In the genomic region with DNA sequence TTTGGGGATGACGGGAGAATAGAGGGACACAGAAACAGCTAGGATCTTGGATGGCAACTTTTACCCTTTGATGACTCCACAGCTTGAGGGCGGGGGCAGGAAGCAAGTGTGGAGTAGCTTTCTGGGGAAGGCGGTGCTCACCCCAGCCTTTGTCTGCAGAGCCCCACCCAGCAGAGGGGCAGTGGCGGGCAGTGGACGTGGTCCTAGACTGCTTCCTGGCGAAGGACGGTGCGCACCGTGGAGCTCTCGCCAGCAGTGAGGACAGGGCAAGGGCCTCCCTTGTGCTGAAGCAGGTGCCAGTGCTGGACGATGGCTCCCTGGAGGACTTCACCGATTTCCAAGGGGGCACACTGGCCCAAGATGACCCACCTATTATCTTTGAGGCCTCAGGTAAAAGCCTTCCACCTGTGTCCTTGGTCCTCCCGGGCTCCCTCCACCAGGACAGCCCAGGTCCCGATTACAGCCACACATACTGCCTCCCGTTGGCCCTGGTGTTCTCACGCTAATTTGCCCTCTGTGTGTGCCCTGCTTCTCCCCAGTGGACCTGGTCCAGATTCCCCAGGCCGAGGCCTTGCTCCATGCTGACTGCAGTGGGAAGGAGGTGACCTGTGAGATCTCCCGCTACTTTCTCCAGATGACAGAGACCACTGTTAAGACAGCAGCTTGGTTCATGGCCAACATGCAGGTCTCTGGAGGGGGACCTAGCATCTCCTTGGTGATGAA, we compare ENCODE assay signal across 9 cellular contexts. TPM values are rescaled to one million over a fixed set of nuclear protein-coding genes. Genes with fewer than 3 reads are reported as not detected.
DNase-seq lines count a peak whose midpoint lies in the region; ATAC-seq and TF ChIP-seq lines count a peak whose summit lies in the region.
"Had no signal": no experiment of that assay in that cellular context is flagged by ENCODE, and none has a peak within 500 bp of the region (broad histone marks: within the 10 kb centered on the region; RNA-seq: fewer than 3 reads in every experiment).

No MANE protein-coding gene starts in this region.

- ATAC-seq in stimulated activated memory B cell treated with anti-CD40 and anti-IgM and Interleukin-4, amounts not matched to agents 10 μg/mL and 1 μg/mL and 100 μg/mL, for 72 hours, result no peak
- ATAC-seq in HG03432 (IDR thresholded peaks at IDR 0.05; ENCODE audit: unreplicated experiment) (no peak), GM21737 (IDR thresholded peaks at IDR 0.05; ENCODE audit: unreplicated experiment) (no peak)

- POLR2A ChIA-PET in activated CD4-positive, alpha-beta memory T cell treated with anti-CD3 and anti-CD28 coated beads, Interleukin-2, amount 10 ng/mL, durations not matched to agents 7 days and 5 days (lab: Charles Lee), result interaction anchor here (1.0 to 21.3 kb wide), 13 partner anchors 9 to 130 kb away, joined by 3 to 298 read pairs (median 20); a partner anchor contains a TSS

- H3K36me3 ChIP-seq in right atrium auricular region, result peaks cover 21% of the 10 kb centered on the region

- no peaks in the 10 kb centered on the region for H3K9me3 Mint-ChIP-seq in activated CD4-positive, alpha-beta memory T cell treated with anti-CD3 and anti-CD28 coated beads, Interleukin-2, amount 10 ng/mL, durations not matched to agents 7 days and 5 days
- H3K9me3 Mint-ChIP-seq in stimulated activated memory B cell treated with anti-CD40 and anti-IgM and Interleukin-4, amounts not matched to agents 10 μg/mL and 1 μg/mL and 100 μg/mL, for 72 hours, result no peaks in the 10 kb centered on the region

- H3K27me3 ChIP-seq in right atrium auricular region, result no peaks in the 10 kb centered on the region

- H3K4me1 Mint-ChIP-seq in activated CD4-positive, alpha-beta memory T cell treated with anti-CD3 and anti-CD28 coated beads, Interleukin-2, amount 10 ng/mL, durations not matched to agents 7 days and 5 days, result peaks cover 64% of the 10 kb centered on the region
- peaks cover 64% of the 10 kb centered on the region for H3K4me1 Mint-ChIP-seq in stimulated activated memory B cell treated with anti-CD40 and anti-IgM and Interleukin-4, amounts not matched to agents 10 μg/mL and 1 μg/mL and 100 μg/mL, for 72 hours

- H3K4me1 ChIP-seq in right atrium auricular region, result peaks cover 0 to 30% of the 10 kb centered on the region in 2 donors

- H3K27ac ChIP-seq in right atrium auricular region, result peak overlapping the region; percentile 95 to 97

- peak overlapping the region; percentile 99 for H3K4me3 Mint-ChIP-seq in activated CD4-positive, alpha-beta memory T cell treated with anti-CD3 and anti-CD28 coated beads, Interleukin-2, amount 10 ng/mL, durations not matched to agents 7 days and 5 days
- peak overlapping the region; percentile 97 for H3K4me3 Mint-ChIP-seq in stimulated activated memory B cell treated with anti-CD40 and anti-IgM and Interleukin-4, amounts not matched to agents 10 μg/mL and 1 μg/mL and 100 μg/mL, for 72 hours

- no peak for TF ChIP-seq CTCF in right atrium auricular region (IDR thresholded peaks at IDR 0.05)

- DNase-seq in activated CD4-positive, alpha-beta memory T cell treated with anti-CD3 and anti-CD28 coated beads, Interleukin-2, amount 10 ng/mL, durations not matched to agents 7 days and 5 days, result peak; percentile 56
- DNase-seq in right atrium auricular region (ENCODE audit: low spot score) (no peak), DMS153 (lab: John Stamatoyannopoulos, UW) (no peak), NCI-H345 (lab: John Stamatoyannopoulos, UW) (no peak)
- DNase-seq: NCI-H187 treated with DMSO at 0.1 percent for 48 hours had no signal

- peak overlapping the region; percentile 54 to 71 for H3K4me3 ChIP-seq in right atrium auricular region

- H3K36me3 Mint-ChIP-seq in activated CD4-positive, alpha-beta memory T cell treated with anti-CD3 and anti-CD28 coated beads, Interleukin-2, amount 10 ng/mL, durations not matched to agents 7 days and 5 days (ENCODE audit: low read depth), result peaks cover 75% of the 10 kb centered on the region
- peaks cover 65% of the 10 kb centered on the region for H3K36me3 Mint-ChIP-seq in stimulated activated memory B cell treated with anti-CD40 and anti-IgM and Interleukin-4, amounts not matched to agents 10 μg/mL and 1 μg/mL and 100 μg/mL, for 72 hours

- TF ChIP-seq POLR2A in GM18951 (IDR thresholded peaks at IDR 0.05; ENCODE audit: extremely low read depth, insufficient read depth, insufficient read length), result peak; percentile 50

- H3K9me3 ChIP-seq in right atrium auricular region, result no peaks in the 10 kb centered on the region

- peak overlapping the region; percentile 97 for H3K27ac Mint-ChIP-seq in activated CD4-positive, alpha-beta memory T cell treated with anti-CD3 and anti-CD28 coated beads, Interleukin-2, amount 10 ng/mL, durations not matched to agents 7 days and 5 days
- H3K27ac Mint-ChIP-seq in stimulated activated memory B cell treated with anti-CD40 and anti-IgM and Interleukin-4, amounts not matched to agents 10 μg/mL and 1 μg/mL and 100 μg/mL, for 72 hours, result peak overlapping the region; percentile 83

- CTCF ChIA-PET in activated CD4-positive, alpha-beta memory T cell treated with anti-CD3 and anti-CD28 coated beads, Interleukin-2, amount 10 ng/mL, durations not matched to agents 7 days and 5 days (lab: Charles Lee), result interaction anchor here (1.2 to 4.2 kb wide), 4 partner anchors 8 to 117 kb away, joined by 3 to 36 read pairs (median 21); no protein-coding TSS in a partner anchor

- H3K27me3 Mint-ChIP-seq in activated CD4-positive, alpha-beta memory T cell treated with anti-CD3 and anti-CD28 coated beads, Interleukin-2, amount 10 ng/mL, durations not matched to agents 7 days and 5 days, result no peaks in the 10 kb centered on the region
- no peaks in the 10 kb centered on the region for H3K27me3 Mint-ChIP-seq in stimulated activated memory B cell treated with anti-CD40 and anti-IgM and Interleukin-4, amounts not matched to agents 10 μg/mL and 1 μg/mL and 100 μg/mL, for 72 hours

- in situ Hi-C loops in GM18951 (cut with MboI; ENCODE audit: low sequenced_read_pairs, unreplicated experiment), result no loop called here

RNA-seq across cellular contexts. Expression of a gene that starts 1.2 kb away (rescaled TPM):
- 10 to 100 TPM; 45.0 to 49.0 TPM for total RNA-seq in activated CD4-positive, alpha-beta memory T cell treated with anti-CD3 and anti-CD28 coated beads, Interleukin-2, amount 10 ng/mL, durations not matched to agents 7 days and 5 days
- 10 to 100 TPM; 14.5 to 16.9 TPM for total RNA-seq in right atrium auricular region

RNA-seq across cellular contexts. Expression of a gene that starts 8.3 kb away (rescaled TPM):
- total RNA-seq in activated CD4-positive, alpha-beta memory T cell treated with anti-CD3 and anti-CD28 coated beads, Interleukin-2, amount 10 ng/mL, durations not matched to agents 7 days and 5 days, result 10 to 100 TPM; 39.9 to 43.4 TPM
- 1 to 10 TPM in 1 of 2 donors, not detected in 1; 1.1 TPM for total RNA-seq in right atrium auricular region

RNA-seq across cellular contexts. Expression of a gene that starts 17.4 kb away (rescaled TPM):
- 10 to 100 TPM; 45.1 to 50.9 TPM for total RNA-seq in activated CD4-positive, alpha-beta memory T cell treated with anti-CD3 and anti-CD28 coated beads, Interleukin-2, amount 10 ng/mL, durations not matched to agents 7 days and 5 days
- total RNA-seq in right atrium auricular region, result 1 to 10 TPM; 1.7 to 3.6 TPM

RNA-seq across cellular contexts. Expression of a gene that starts 40.0 kb away (rescaled TPM):
- total RNA-seq in activated CD4-positive, alpha-beta memory T cell treated with anti-CD3 and anti-CD28 coated beads, Interleukin-2, amount 10 ng/mL, durations not matched to agents 7 days and 5 days, result 100 to 1,000 TPM; 204 to 208 TPM
- total RNA-seq in right atrium auricular region, result 100 to 1,000 TPM in 1 of 2 donors, 10 to 100 TPM in 1; 87.7 to 104 TPM

RNA-seq across cellular contexts. Expression of a gene that starts 40.8 kb away (rescaled TPM):
- 100 to 1,000 TPM; 153 to 156 TPM for total RNA-seq in activated CD4-positive, alpha-beta memory T cell treated with anti-CD3 and anti-CD28 coated beads, Interleukin-2, amount 10 ng/mL, durations not matched to agents 7 days and 5 days
- 10 to 100 TPM; 11.6 to 53.5 TPM for total RNA-seq in right atrium auricular region

Comparison
In these comparisons a context has a peak if more than half of its experiments do, and no peak if none do; other contexts are left out.
1. RNA of a gene that starts 8.3 kb away (total RNA-seq): 39.9 to 43.4 TPM in activated CD4-positive, alpha-beta memory T cell treated with anti-CD3 and anti-CD28 coated beads, Interleukin-2, amount 10 ng/mL, durations not matched to agents 7 days and 5 days; 1.1 TPM in right atrium auricular region; every median in the first group is over 10 times any median in the second.
2. RNA of a gene that starts 17.4 kb away (total RNA-seq): 45.1 to 50.9 TPM in activated CD4-positive, alpha-beta memory T cell treated with anti-CD3 and anti-CD28 coated beads, Interleukin-2, amount 10 ng/mL, durations not matched to agents 7 days and 5 days; 1.7 to 3.6 TPM in right atrium auricular region; every median in the first group is over 4 times any median in the second.